ENCODE assay signal across 9 cellular contexts in the genomic region with DNA sequence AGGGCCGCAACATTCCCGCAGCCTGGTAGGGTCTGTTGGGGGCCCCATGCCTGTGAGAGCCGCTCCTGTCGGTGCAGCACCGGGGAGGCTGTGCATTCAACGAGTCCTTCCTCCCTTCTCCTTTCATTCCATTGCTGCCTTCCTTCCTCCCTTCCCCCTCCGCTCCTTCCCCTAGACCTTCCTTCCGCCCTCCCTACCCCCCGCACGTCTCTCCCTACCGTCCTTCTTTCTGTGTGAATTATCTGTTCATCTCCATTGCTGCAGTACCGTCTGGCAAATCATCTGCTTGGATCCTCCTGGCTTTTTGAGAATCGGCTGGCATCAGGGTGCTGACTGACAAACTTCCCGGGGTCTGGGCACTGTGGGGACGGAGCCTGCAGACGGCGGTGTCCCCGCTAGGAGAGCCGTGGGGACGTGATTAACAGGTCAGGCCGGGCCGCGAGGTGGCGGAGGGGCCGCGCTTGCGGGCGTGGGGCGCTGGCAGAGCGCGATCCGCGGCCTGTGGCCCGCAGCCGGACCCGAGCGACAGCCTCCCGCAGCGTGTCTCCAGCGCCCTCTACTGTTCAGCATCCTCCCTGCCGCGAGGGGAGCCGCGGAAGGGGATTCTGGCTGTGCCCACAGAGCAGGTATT. TPM values are rescaled to one million over a fixed set of nuclear protein-coding genes. Genes with fewer than 3 reads are reported as not detected.
A peak's percentile ranks its signal among the peaks of the same experiment; 100 is the strongest.
DNase-seq lines count a peak whose midpoint lies in the region; ATAC-seq, FAIRE-seq and TF ChIP-seq lines count a peak whose summit lies in the region.
"Not testable (repeated sequence)": the region's sequence is repeated elsewhere in the genome, so short reads cannot be mapped to it uniquely, and the experiment has no call there.
"Had no signal": no experiment of that assay in that cellular context is flagged by ENCODE, and none has a peak within 500 bp of the region (broad histone marks: within the 10 kb centered on the region; RNA-seq: fewer than 3 reads in every experiment).

No MANE protein-coding gene starts in this region.

- H3K4me3 ChIP-seq in astrocyte (ENCODE audit: insufficient read depth, low read depth, low read length) (peak overlapping the region; percentile 42), stomach (peak overlapping the region; percentile 39 to 46 (median 45))

- H3K9me3 Mint-ChIP-seq in T-helper 1 cell treated with Interleukin-12 subunit alpha and Interleukin-12 subunit beta and Interleukin-4 antibody, amounts not matched to agents 30 μg/mL and 1 μg/mL, for 36 hours; astrocyte (ENCODE audit: unreplicated experiment); mesothelial cell of epicardium: not testable (repeated sequence)

- intact Hi-C loops in stomach (cut with DNase I; ENCODE audit: low total_unique reads), result not testable (repeated sequence)

- ATAC-seq in GM21381 (IDR thresholded peaks at IDR 0.05; ENCODE audit: unreplicated experiment) (peak; percentile 83), HG03135 (IDR thresholded peaks at IDR 0.05; ENCODE audit: unreplicated experiment) (peak; percentile 85), foreskin keratinocyte (peak; percentile 88)

- not testable (repeated sequence) for FAIRE-seq in astrocyte (lab: Jason Lieb, UNC)

- peak overlapping the region; percentile 59 for H3K9ac ChIP-seq in astrocyte (ENCODE audit: low read length)

- not testable (repeated sequence) for TF ChIP-seq POLR2A in stomach (IDR thresholded peaks at IDR 0.05)

- H3K27me3 Mint-ChIP-seq in T-helper 1 cell treated with Interleukin-12 subunit alpha and Interleukin-12 subunit beta and Interleukin-4 antibody, amounts not matched to agents 30 μg/mL and 1 μg/mL, for 36 hours (ENCODE audit: low read depth); astrocyte (ENCODE audit: low read depth, unreplicated experiment); mesothelial cell of epicardium (ENCODE audit: low read depth): not testable (repeated sequence)

- not testable (repeated sequence) for H3K27me3 ChIP-seq in astrocyte (ENCODE audit: insufficient read depth, low read length); foreskin keratinocyte; stomach

- not testable (repeated sequence) for H4K20me1 ChIP-seq in astrocyte (ENCODE audit: insufficient read depth, low read length)

- not testable (repeated sequence) for H3K36me3 ChIP-seq in astrocyte (ENCODE audit: insufficient read depth, low read length); stomach

- not testable (repeated sequence) for TF ChIP-seq CTCF in astrocyte (IDR thresholded peaks at IDR 0.05; ENCODE audit: insufficient read depth, low read depth, low read length); foreskin keratinocyte (conservative IDR thresholded peaks at IDR 0.05); mesothelial cell of epicardium (IDR thresholded peaks at IDR 0.05; ENCODE audit: unreplicated experiment); stomach (IDR thresholded peaks at IDR 0.05)

- H2AFZ ChIP-seq in astrocyte (ENCODE audit: low read depth, low read length), result not testable (repeated sequence)

- peak overlapping the region; percentile 74 for H3K4me2 ChIP-seq in astrocyte (ENCODE audit: low read length)

- not testable (repeated sequence) for H3K4me1 Mint-ChIP-seq in T-helper 1 cell treated with Interleukin-12 subunit alpha and Interleukin-12 subunit beta and Interleukin-4 antibody, amounts not matched to agents 30 μg/mL and 1 μg/mL, for 36 hours (ENCODE audit: low read depth); astrocyte (ENCODE audit: low read depth, unreplicated experiment); mesothelial cell of epicardium

- peak overlapping the region; percentile 19 for H3K27ac ChIP-seq in astrocyte (ENCODE audit: low read depth, low read length)
- H3K27ac ChIP-seq in foreskin keratinocyte, result not testable (repeated sequence)
- peak overlapping the region in 2 of 5 donors; percentile 64 to 72 for H3K27ac ChIP-seq in stomach

- H3K79me2 ChIP-seq in astrocyte (ENCODE audit: insufficient read depth, low read length), result not testable (repeated sequence)

- not testable (repeated sequence) for H3K9me3 ChIP-seq in astrocyte (ENCODE audit: insufficient read depth, low read depth, low read length); stomach

- not testable (repeated sequence) for H3K27ac Mint-ChIP-seq in T-helper 1 cell treated with Interleukin-12 subunit alpha and Interleukin-12 subunit beta and Interleukin-4 antibody, amounts not matched to agents 30 μg/mL and 1 μg/mL, for 36 hours; astrocyte (ENCODE audit: unreplicated experiment); mesothelial cell of epicardium

- H3K36me3 Mint-ChIP-seq in T-helper 1 cell treated with Interleukin-12 subunit alpha and Interleukin-12 subunit beta and Interleukin-4 antibody, amounts not matched to agents 30 μg/mL and 1 μg/mL, for 36 hours (ENCODE audit: low read depth); astrocyte (ENCODE audit: low read depth, unreplicated experiment); mesothelial cell of epicardium: not testable (repeated sequence)

- TF ChIP-seq EP300 in stomach (IDR thresholded peaks at IDR 0.05), result not testable (repeated sequence)

- not testable (repeated sequence) for H3K4me1 ChIP-seq in astrocyte (ENCODE audit: insufficient read depth, low read length); foreskin keratinocyte; stomach

- DNase-seq in EH (ENCODE audit: low read depth) (peak; percentile 16), mesothelial cell of epicardium (ENCODE audit: low spot score in 2 of 2, unreplicated experiment in 2 of 2) (peak in 1 of 2 experiments; percentile 56)
- DNase-seq in astrocyte (ENCODE audit: low read depth); foreskin keratinocyte; stomach: not testable (repeated sequence)

- H3K4me3 Mint-ChIP-seq in T-helper 1 cell treated with Interleukin-12 subunit alpha and Interleukin-12 subunit beta and Interleukin-4 antibody, amounts not matched to agents 30 μg/mL and 1 μg/mL, for 36 hours, result peak overlapping the region; percentile 66
- H3K4me3 Mint-ChIP-seq in astrocyte (ENCODE audit: unreplicated experiment), result peak overlapping the region; percentile 83
- peak overlapping the region; percentile 63 for H3K4me3 Mint-ChIP-seq in mesothelial cell of epicardium

- WGBS in stomach, 5 donors, result 0 to 4% (median 0%) methylated on average over 6 to 22 of the region's 44 CpGs

RNA-seq across cellular contexts. Expression of a gene that starts 18.8 kb away (rescaled TPM):
- 1.2 and 1.4 TPM in 2 replicates for total RNA-seq in astrocyte
- 0.10 and 0.32 TPM in 2 replicates for total RNA-seq in foreskin keratinocyte
- 0.10 and 0.13 TPM in 2 replicates for polyA plus RNA-seq in foreskin keratinocyte
- 3.0 to 4.0 TPM (median 3.3 TPM) in 3 replicates for total RNA-seq in mesothelial cell of epicardium
- 10 to 100 TPM in 1 of 5 donors, 1 to 10 TPM in 1, under 1 TPM in 1, not detected in 2; 0.29 to 85.8 (median 2.9) TPM for total RNA-seq in stomach
- under 1 TPM; 0.12 to 0.95 (median 0.92) TPM for polyA plus RNA-seq in stomach

RNA-seq across cellular contexts. Expression of a gene that starts 41.3 kb away (rescaled TPM):
- total RNA-seq in astrocyte (2.2 and 3.0 TPM in 2 replicates), foreskin keratinocyte (0.58 and 0.78 TPM in 2 replicates), mesothelial cell of epicardium (19.6 to 20.7 TPM (median 20.3 TPM) in 3 replicates), stomach (10 to 100 TPM in 4 of 5 donors, 1 to 10 TPM in 1; 3.5 to 27.8 (median 15.2) TPM)
- polyA plus RNA-seq in foreskin keratinocyte (0.47 and 0.84 TPM in 2 replicates), stomach (10 to 100 TPM in 1 of 3 donors, 1 to 10 TPM in 2; 5.0 to 10.8 (median 5.0) TPM)
- total RNA-seq: mononuclear cell had no signal
